8 cellular contexts compared by ENCODE assay signal in genomic region chr16:15704545-15704987, GRCh38. TPM values are rescaled to one million over a fixed set of nuclear protein-coding genes. Genes with fewer than 3 reads are reported as not detected.
DNase-seq lines count a peak whose midpoint lies in the region; ATAC-seq and TF ChIP-seq lines count a peak whose summit lies in the region.

No MANE protein-coding gene starts in this region.

- no peak overlapping the region for H4K5ac ChIP-seq in mesendoderm (ENCODE audit: low read length)

- H3K27me3 ChIP-seq in AG04450 (ENCODE audit: control insufficient read depth, insufficient read depth, low read length) (no peaks in the 10 kb centered on the region), mesendoderm (ENCODE audit: insufficient read depth, low read length, poor library complexity) (no peaks in the 10 kb centered on the region)

- H3K4me1 ChIP-seq in mesendoderm (ENCODE audit: control insufficient read depth, low read depth, low read length): no peaks in the 10 kb centered on the region

- no peak overlapping the region for H3K4me2 ChIP-seq in mesendoderm (ENCODE audit: low read length)

- H4K8ac ChIP-seq in mesendoderm (ENCODE audit: low read depth, low read length): no peak overlapping the region

- H3K56ac ChIP-seq in mesendoderm (ENCODE audit: low read length): peak overlapping the region; percentile 15

- no peaks in the 10 kb centered on the region for H3K9me3 Mint-ChIP-seq in activated CD8-positive, alpha-beta T cell treated with anti-CD3 and anti-CD28 coated beads for 36 hours

- H3K79me2 ChIP-seq in mesendoderm (ENCODE audit: control insufficient read depth, insufficient read depth, low read length): no peaks in the 10 kb centered on the region

- H2BK15ac ChIP-seq in mesendoderm (replicated peaks; ENCODE audit: low read depth): no peak overlapping the region

- peaks cover 15% of the 10 kb centered on the region for H3K4me1 Mint-ChIP-seq in activated CD8-positive, alpha-beta T cell treated with anti-CD3 and anti-CD28 coated beads for 36 hours (ENCODE audit: low read depth)

- H3K79me1 ChIP-seq in mesendoderm (ENCODE audit: low read length): no peaks in the 10 kb centered on the region

- POLR2A ChIA-PET in AG04450 (lab: Yijun Ruan, JAX): no interaction called here
- POLR2A ChIA-PET in activated CD8-positive, alpha-beta T cell treated with anti-CD3 and anti-CD28 coated beads for 36 hours (lab: Charles Lee): interaction anchor here (1.3 kb wide), 1 partner anchor 96 kb away, joined by 4 read pairs; no protein-coding TSS in a partner anchor

- H3K23ac ChIP-seq in mesendoderm (ENCODE audit: low read length): no peak overlapping the region

- intact Hi-C loops in activated CD8-positive, alpha-beta T cell treated with anti-CD3 and anti-CD28 coated beads for 36 hours (cut with micrococcal nuclease): no loop called here

- peaks cover 19% of the 10 kb centered on the region for H3K36me3 Mint-ChIP-seq in activated CD8-positive, alpha-beta T cell treated with anti-CD3 and anti-CD28 coated beads for 36 hours (ENCODE audit: low read depth)

- H3K9ac ChIP-seq in mesendoderm (ENCODE audit: low read length): no peak overlapping the region

- H3K36me3 ChIP-seq in mesendoderm (ENCODE audit: control insufficient read depth, insufficient read depth, low read length): peaks cover 3% of the 10 kb centered on the region

- no peaks in the 10 kb centered on the region for H3K27me3 Mint-ChIP-seq in activated CD8-positive, alpha-beta T cell treated with anti-CD3 and anti-CD28 coated beads for 36 hours

- no peak overlapping the region for H3K4me3 Mint-ChIP-seq in activated CD8-positive, alpha-beta T cell treated with anti-CD3 and anti-CD28 coated beads for 36 hours

- H3K9me3 ChIP-seq in AG04450 (ENCODE audit: control insufficient read depth, insufficient read depth, low read length): no peaks in the 10 kb centered on the region

- H3K4ac ChIP-seq in mesendoderm (ENCODE audit: low read depth, low read length): no peak overlapping the region

- no peak overlapping the region for H3K18ac ChIP-seq in mesendoderm (ENCODE audit: low read length)

- H3K4me3 ChIP-seq in AG04450 (ENCODE audit: low read depth, low read length) (no peak overlapping the region), mesendoderm (ENCODE audit: low read length) (no peak overlapping the region)

- TF ChIP-seq CTCF in AG04450 (IDR thresholded peaks at IDR 0.05; ENCODE audit: low read depth, low read length) (peak; percentile 82), GM20000 (IDR thresholded peaks at IDR 0.05; ENCODE audit: extremely low read depth, missing control alignments) (peak; percentile 65)
- peak; percentile 82 for TF ChIP-seq CTCF in activated CD8-positive, alpha-beta T cell treated with anti-CD3 and anti-CD28 coated beads for 36 hours (IDR thresholded peaks at IDR 0.05)

- no peak overlapping the region for H2BK5ac ChIP-seq in mesendoderm (ENCODE audit: low read length)

- H3K27ac ChIP-seq in AG04450 (ENCODE audit: low read depth, low read length) (no peak overlapping the region), mesendoderm (ENCODE audit: low read depth, low read length) (no peak overlapping the region)

- peak; percentile 85 for ATAC-seq in activated CD8-positive, alpha-beta T cell treated with anti-CD3 and anti-CD28 coated beads for 36 hours
- ATAC-seq in GM21390 (IDR thresholded peaks at IDR 0.05; ENCODE audit: unreplicated experiment): no peak

- H3K27ac Mint-ChIP-seq in activated CD8-positive, alpha-beta T cell treated with anti-CD3 and anti-CD28 coated beads for 36 hours: peak overlapping the region; percentile 25

- CTCF ChIA-PET in AG04450 (lab: Charles Lee): interaction anchor here (0.6 to 2.1 kb wide), 10 partner anchors 9 to 423 kb away, joined by 3 to 9 read pairs (median 4); no protein-coding TSS in a partner anchor
- CTCF ChIA-PET in activated CD8-positive, alpha-beta T cell treated with anti-CD3 and anti-CD28 coated beads for 36 hours (lab: Charles Lee): interaction anchor here (0.7 to 2.6 kb wide), 17 partner anchors 9 to 384 kb away, joined by 3 to 19 read pairs (median 5); no protein-coding TSS in a partner anchor

- DNase-seq in AG04450 (ENCODE audit: low read depth, low spot score) (peak; percentile 32), GM20000 (ENCODE audit: low spot score) (peak; percentile 70), NCI-H748 (lab: John Stamatoyannopoulos, UW; ENCODE audit: unreplicated experiment) (peak; percentile 45), mesendoderm (peak; percentile 77)
- DNase-seq in activated CD8-positive, alpha-beta T cell treated with anti-CD3 and anti-CD28 coated beads for 36 hours: peak; percentile 87
- peak; percentile 66 for DNase-seq in effector CD8-positive, alpha-beta T cell (lab: John Stamatoyannopoulos, UW)
- DNase-seq in stimulated activated CD8-positive, alpha-beta memory T cell treated with anti-CD3 and anti-CD28 coated beads, Interleukin-2, amount 100 ng/mL, for 1 hour (ENCODE audit: low read depth in 2 of 2): peak; percentile 52 to 58

- no CpG with 5 or more reads among the region's 8 CpGs for WGBS in mesendoderm (ENCODE audit: extremely low coverage, insufficient coverage, low lambda C conversion rate)

- no peak overlapping the region for H2AK5ac ChIP-seq in mesendoderm (ENCODE audit: low read length)

- no peak overlapping the region for H2BK120ac ChIP-seq in mesendoderm (ENCODE audit: low read depth, low read length)

RNA-seq across cellular contexts. Expression of gene NDE1, which starts 54.5 kb away (rescaled TPM):
- 28.1 and 29.9 TPM in 2 replicates for polyA plus RNA-seq in AG04450 (2011; rRNA removed)
- polyA minus RNA-seq in AG04450 (2011; rRNA and poly(A)+ RNA removed): 24.2 and 26.1 TPM in 2 replicates
- total RNA-seq in activated CD8-positive, alpha-beta T cell treated with anti-CD3 and anti-CD28 coated beads for 36 hours: 100 to 1,000 TPM in 1 of 2 experiments, 10 to 100 TPM in 1; 97.6 to 103 TPM
- polyA plus RNA-seq in mesendoderm (2013, experiment 1 of 2): 20.0 TPM
- polyA plus RNA-seq in mesendoderm (2013, experiment 2 of 2): 21.4 TPM

Comparison
In these comparisons a context has a peak if more than half of its experiments do, and no peak if none do; other contexts are left out.
1. DNase-seq: peak in every context shown above with its lines; median percentile 87 in activated CD8-positive, alpha-beta T cell treated with anti-CD3 and anti-CD28 coated beads for 36 hours; 77 in mesendoderm; 70 in GM20000; 66 in effector CD8-positive, alpha-beta T cell; 55 in stimulated activated CD8-positive, alpha-beta memory T cell treated with anti-CD3 and anti-CD28 coated beads, Interleukin-2, amount 100 ng/mL, for 1 hour; 45 in NCI-H748; 32 in AG04450.